In genomic region chr6:149065658-149066556, GRCh38 we compare ENCODE assay signal across 9 cellular contexts.
DNase-seq lines count a peak whose midpoint lies in the region; ATAC-seq and TF ChIP-seq lines count a peak whose summit lies in the region.
"Had no signal": no experiment of that assay in that cellular context is flagged by ENCODE, and none has a peak within 500 bp of the region (broad histone marks: within the 10 kb centered on the region; RNA-seq: fewer than 3 reads in every experiment).

No MANE protein-coding gene starts in this region.

- no peak for TF ChIP-seq CTCF in stomach (IDR thresholded peaks at IDR 0.05)

- no peaks in the 10 kb centered on the region for H3K9me3 ChIP-seq in MG63
- no peaks in the 10 kb centered on the region for H3K9me3 ChIP-seq in stomach

- H3K27me3 ChIP-seq in MG63 (no peaks in the 10 kb centered on the region), stomach (no peaks in the 10 kb centered on the region)

- ATAC-seq in GM18520 (IDR thresholded peaks at IDR 0.05; ENCODE audit: unreplicated experiment) (peak; percentile 94), GM21737 (IDR thresholded peaks at IDR 0.05; ENCODE audit: unreplicated experiment) (peak; percentile 93)
- ATAC-seq: Panc1 had no signal

- TF ChIP-seq EP300 in stomach (IDR thresholded peaks at IDR 0.05) = no peak

- H3K36me3 ChIP-seq in MG63 (no peaks in the 10 kb centered on the region), stomach (no peaks in the 10 kb centered on the region)

- H3K27ac ChIP-seq in caudate nucleus (ENCODE audit: low read depth, low read length) (peak overlapping the region; percentile 33), stomach (peak overlapping the region in 4 of 5 donors; percentile 16 to 25 (median 21))

- TF ChIP-seq POLR2A in stomach (IDR thresholded peaks at IDR 0.05) = no peak

- H3K4me3 ChIP-seq in MG63 = no peak overlapping the region
- no peak overlapping the region for H3K4me3 ChIP-seq in stomach

- DNase-seq in MG63 (peak; percentile 49), caudate nucleus (lab: John Stamatoyannopoulos, UW) (peak in 20 of 61 donors; percentile 6 to 64 (median 32)), stomach (no peak), NCI-H128 (lab: John Stamatoyannopoulos, UW; ENCODE audit: unreplicated experiment) (no peak), 8988T (no peak), NCI-H1048 (lab: John Stamatoyannopoulos, UW) (no peak)

- intact Hi-C loops in stomach (cut with DNase I; ENCODE audit: low total_unique reads) = no loop called here

- WGBS in stomach, 5 donors = 59 to 76% (median 66%) methylated on average over 8 of the region's 8 CpGs

- peaks cover 8 to 33% (median 20%) of the 10 kb centered on the region in 4 donors for H3K4me1 ChIP-seq in stomach
